ENCODE assay signal across 20 cellular contexts in genomic region chr6:63787021-63787420, GRCh38.
"Had no signal": no experiment of that assay in that cellular context is flagged by ENCODE, and none has a peak within 500 bp of the region (broad histone marks: within the 10 kb centered on the region; RNA-seq: fewer than 3 reads in every experiment).

No MANE protein-coding gene starts in this region.

- ATAC-seq: activated CD8-positive, alpha-beta T cell treated with anti-CD3 and anti-CD28 coated beads, Interleukin-2, amount 10 ng/mL, durations not matched to agents 7 days and 5 days; activated naive CD4-positive, alpha-beta T cell treated with anti-CD3 and anti-CD28 coated beads, Interleukin-2, amount 50 U/mL, for 72 hours; activated T-cell treated with anti-CD3 and anti-CD28 coated beads, Interleukin-2, amount 50 U/mL, for 72 hours; gastroesophageal sphincter; psoas muscle; sciatic nerve had no signal

- H3K4me3 ChIP-seq: gastroesophageal sphincter, left ventricle myocardium inferior, psoas muscle had no signal

- H3K36me3 ChIP-seq: gastroesophageal sphincter, left ventricle myocardium inferior had no signal

- H3K4me1 Mint-ChIP-seq: activated CD4-positive, alpha-beta T cell treated with anti-CD3 and anti-CD28 coated beads, Interleukin-2, amount 10 ng/mL, durations not matched to agents 24 days and 14 days had no signal

- H3K4me1 ChIP-seq: gastroesophageal sphincter, left ventricle myocardium inferior, psoas muscle had no signal

- DNase-seq: activated CD4-positive, alpha-beta T cell treated with anti-CD3 and anti-CD28 coated beads, Interleukin-2, amount 10 ng/mL, durations not matched to agents 24 days and 14 days; activated CD4-positive, CD25-positive, alpha-beta regulatory T cell; activated CD8-positive, alpha-beta memory T cell treated with anti-CD3 and anti-CD28 coated beads, Interleukin-2, amount 50 U/mL, for 4 hours; activated CD8-positive, alpha-beta T cell treated with anti-CD3 and anti-CD28 coated beads, Interleukin-2, amount 10 ng/mL, durations not matched to agents 7 days and 5 days; activated gamma-delta T cell; activated T-cell treated with anti-CD3 and anti-CD28 coated beads, Interleukin-2, amount 50 U/mL, for 72 hours; amniotic stem cell; central memory CD4-positive, alpha-beta T cell; cortex of kidney; effector CD4-positive, alpha-beta T cell; islet precursor cell; left ventricle myocardium inferior; mesendoderm; psoas muscle; stimulated activated CD4-positive, alpha-beta T cell treated with anti-CD3 and anti-CD28 coated beads, Interleukin-12 subunit alpha, Interleukin-12 subunit beta, amount 100 ng/mL, for 4 hours; stimulated activated CD4-positive, alpha-beta T cell treated with anti-CD3 and anti-CD28 coated beads, Interleukin-2, amount 100 ng/mL, for 24 hours; SW 1271 had no signal

- H3K9me3 ChIP-seq: gastroesophageal sphincter, left ventricle myocardium inferior, psoas muscle had no signal

- H3K9me3 Mint-ChIP-seq: activated CD4-positive, alpha-beta T cell treated with anti-CD3 and anti-CD28 coated beads, Interleukin-2, amount 10 ng/mL, durations not matched to agents 24 days and 14 days; activated T-cell treated with anti-CD3 and anti-CD28 coated beads, Interleukin-2, amount 50 U/mL, for 72 hours had no signal

- H3K27ac ChIP-seq: gastroesophageal sphincter, left ventricle myocardium inferior, psoas muscle had no signal

- H3K27me3 Mint-ChIP-seq: activated CD4-positive, alpha-beta T cell treated with anti-CD3 and anti-CD28 coated beads, Interleukin-2, amount 10 ng/mL, durations not matched to agents 24 days and 14 days had no signal

- H3K27ac Mint-ChIP-seq: activated CD4-positive, alpha-beta T cell treated with anti-CD3 and anti-CD28 coated beads, Interleukin-2, amount 10 ng/mL, durations not matched to agents 24 days and 14 days; activated CD8-positive, alpha-beta T cell treated with anti-CD3 and anti-CD28 coated beads, Interleukin-2, amount 10 ng/mL, durations not matched to agents 7 days and 5 days; activated naive CD4-positive, alpha-beta T cell treated with anti-CD3 and anti-CD28 coated beads, Interleukin-2, amount 50 U/mL, for 72 hours; activated T-cell treated with anti-CD3 and anti-CD28 coated beads, Interleukin-2, amount 50 U/mL, for 72 hours had no signal

- H3K4me3 Mint-ChIP-seq: activated CD4-positive, alpha-beta T cell treated with anti-CD3 and anti-CD28 coated beads, Interleukin-2, amount 10 ng/mL, durations not matched to agents 24 days and 14 days; activated CD8-positive, alpha-beta T cell treated with anti-CD3 and anti-CD28 coated beads, Interleukin-2, amount 10 ng/mL, durations not matched to agents 7 days and 5 days; activated T-cell treated with anti-CD3 and anti-CD28 coated beads, Interleukin-2, amount 50 U/mL, for 72 hours had no signal
